Comparison of ENCODE assay signal across 8 cellular contexts in the genomic region with DNA sequence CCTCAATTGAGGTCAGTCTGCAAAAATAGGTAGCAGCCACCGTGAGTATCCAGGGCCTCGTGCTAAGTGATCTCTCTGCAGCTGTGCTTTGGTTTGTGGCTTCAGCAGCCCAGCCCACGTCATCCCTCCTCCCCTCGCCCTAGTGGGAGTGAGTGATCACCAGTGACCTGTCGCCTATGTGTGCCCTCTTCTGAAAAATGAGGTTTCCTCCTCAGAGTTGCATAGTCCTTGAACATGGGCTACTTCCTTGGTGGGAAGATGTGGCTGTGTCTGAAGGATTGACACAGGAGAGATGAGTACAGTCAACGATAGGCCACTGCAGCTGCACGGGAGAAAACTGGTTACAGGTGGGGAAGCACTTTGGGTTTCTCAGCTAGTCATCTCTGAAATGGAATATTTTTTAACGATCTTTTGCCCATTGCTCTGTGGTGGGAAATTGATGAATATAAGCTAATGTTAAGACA.
DNase-seq lines count a peak whose midpoint lies in the region; ATAC-seq and TF ChIP-seq lines count a peak whose summit lies in the region.

No MANE protein-coding gene starts in this region.

- in situ Hi-C loops in transverse colon (cut with MboI; ENCODE audit: low pct_ligation_motif_present in 1 of 4, low pct_unique_long_range_greater_than_20kb in 1 of 4, low sequenced_read_pairs in 3 of 4), result loop anchor here in 1 of 4 donors (25.0 kb wide), 1 partner anchor 153 kb away; the partner anchor contains the start of gene BHLHE40

- TF ChIP-seq CTCF in transverse colon (IDR thresholded peaks at IDR 0.05) (no peak), tibial artery (IDR thresholded peaks at IDR 0.05) (no peak), prostate gland (IDR thresholded peaks at IDR 0.05) (no peak)

- peak; percentile 11 for TF ChIP-seq POLR2A in transverse colon (IDR thresholded peaks at IDR 0.05)
- no peak for TF ChIP-seq POLR2A in prostate gland (IDR thresholded peaks at IDR 0.05)

- TF ChIP-seq EP300 in transverse colon (IDR thresholded peaks at IDR 0.05; ENCODE audit: low read depth), result no peak

- H3K36me3 ChIP-seq in effector memory CD4-positive, alpha-beta T cell (ENCODE audit: control insufficient read depth, insufficient read depth, low read length), result no peaks in the 10 kb centered on the region
- H3K36me3 ChIP-seq in transverse colon (peaks cover 0 to 6% (median 0%) of the 10 kb centered on the region in 4 donors), tibial artery (peaks cover 19 to 47% (median 24%) of the 10 kb centered on the region in 3 donors), prostate gland (no peaks in the 10 kb centered on the region)

- WGBS in transverse colon (ENCODE audit: low coverage in 1 of 2), 2 donors, result 72 to 83% methylated on average over 3 to 8 of the region's 8 CpGs
- WGBS in prostate gland, result 92% methylated on average over 8 of the region's 8 CpGs

- CTCF ChIA-PET in HEK293T (lab: Yijun Ruan, JAX), result interaction anchor here (0.6 to 1.3 kb wide), 2 partner anchors 123 to 124 kb away, joined by 3 to 9 read pairs; no protein-coding TSS in a partner anchor

- H3K27ac ChIP-seq in effector memory CD4-positive, alpha-beta T cell (ENCODE audit: insufficient read depth, low read length, poor library complexity, severe bottlenecking), result peak overlapping the region; percentile 59
- H3K27ac ChIP-seq in transverse colon (peak overlapping the region in 2 of 4 donors; percentile 16 to 34), tibial artery (no peak overlapping the region), prostate gland (no peak overlapping the region)

- H3K4me1 ChIP-seq in effector memory CD4-positive, alpha-beta T cell (ENCODE audit: control insufficient read depth, insufficient read depth, low read length, poor library complexity, severe bottlenecking), result peaks cover 74% of the 10 kb centered on the region
- H3K4me1 ChIP-seq in transverse colon (peaks cover 0 to 21% (median 2%) of the 10 kb centered on the region in 4 donors), tibial artery (peaks cover 0 to 19% (median 16%) of the 10 kb centered on the region in 4 donors), prostate gland (replicated peaks) (no peaks in the 10 kb centered on the region)

- intact Hi-C loops in transverse colon (cut with DNase I; ENCODE audit: low total_unique reads) (no loop called here), tibial artery (cut with DNase I; ENCODE audit: low total_unique reads) (no loop called here), prostate gland (cut with DNase I) (no loop called here)

- DNase-seq in UCSD-AML1 (lab: John Stamatoyannopoulos, UW; ENCODE audit: unreplicated experiment) (peak; percentile 59), transverse colon (peak; percentile 72), tibial artery (no peak), HEK293T (ENCODE audit: extremely low spot score) (no peak), prostate gland (ENCODE audit: low spot score) (no peak)
- DNase-seq in effector memory CD4-positive, alpha-beta T cell, result peak; percentile 61 to 70 (median 69)

- no peak overlapping the region for H3K4me3 ChIP-seq in effector memory CD4-positive, alpha-beta T cell (ENCODE audit: insufficient read depth, low read depth, low read length, poor library complexity, severe bottlenecking)
- H3K4me3 ChIP-seq in transverse colon (no peak overlapping the region), tibial artery (no peak overlapping the region), prostate gland (no peak overlapping the region)

- no peaks in the 10 kb centered on the region for H3K9me3 ChIP-seq in effector memory CD4-positive, alpha-beta T cell (ENCODE audit: control insufficient read depth, low read length)
- H3K9me3 ChIP-seq in transverse colon (no peaks in the 10 kb centered on the region), tibial artery (no peaks in the 10 kb centered on the region), prostate gland (no peaks in the 10 kb centered on the region)

- POLR2A ChIA-PET in HEK293T (lab: Yijun Ruan, JAX), result no interaction called here

- no peaks in the 10 kb centered on the region for H3K27me3 ChIP-seq in effector memory CD4-positive, alpha-beta T cell (replicated peaks; ENCODE audit: control insufficient read depth, insufficient read depth, low read length, poor library complexity, severe bottlenecking)
- no peaks in the 10 kb centered on the region for H3K27me3 ChIP-seq in transverse colon
- no peaks in the 10 kb centered on the region for H3K27me3 ChIP-seq in tibial artery
- H3K27me3 ChIP-seq in prostate gland (replicated peaks; ENCODE audit: insufficient read depth), result no peaks in the 10 kb centered on the region

- ATAC-seq in GM18858 (IDR thresholded peaks at IDR 0.05; ENCODE audit: unreplicated experiment), result peak; percentile 33
- ATAC-seq in HG03045 (IDR thresholded peaks at IDR 0.05; ENCODE audit: unreplicated experiment), result peak; percentile 72

TF ChIP-seq in HEK293T, 16 proteins besides CTCF, POLR2A, EP300 and RAD21:
- TF ChIP-seq ELF4 (IDR thresholded peaks at IDR 0.05), result no peak
- no peak for TF ChIP-seq BHLHE40 (IDR thresholded peaks at IDR 0.05; ENCODE audit: borderline replicate concordance)
- TF ChIP-seq ARNT (IDR thresholded peaks at IDR 0.05), result no peak
- TF ChIP-seq SP1 (IDR thresholded peaks at IDR 0.05), result no peak
- no peak for TF ChIP-seq FOXA1 (IDR thresholded peaks at IDR 0.05)
- TF ChIP-seq LEF1 (IDR thresholded peaks at IDR 0.05; ENCODE audit: borderline replicate concordance), result no peak
- TF ChIP-seq TARDBP (IDR thresholded peaks at IDR 0.05), result no peak
- TF ChIP-seq FOXM1 (IDR thresholded peaks at IDR 0.05; ENCODE audit: borderline replicate concordance), result no peak
- TF ChIP-seq ZNF384 (IDR thresholded peaks at IDR 0.05), result no peak
- no peak for TF ChIP-seq FOXK2 (IDR thresholded peaks at IDR 0.05)
- TF ChIP-seq SUZ12 (IDR thresholded peaks at IDR 0.05), result no peak
- no peak for TF ChIP-seq NFRKB (IDR thresholded peaks at IDR 0.05)
- TF ChIP-seq PKNOX1 (IDR thresholded peaks at IDR 0.05), result no peak
- no peak for TF ChIP-seq CTBP1 (IDR thresholded peaks at IDR 0.05; ENCODE audit: borderline replicate concordance)
- no peak for TF ChIP-seq L3MBTL2 (conservative IDR thresholded peaks at IDR 0.05)
- no peak for TF ChIP-seq HDGF (IDR thresholded peaks at IDR 0.05; ENCODE audit: borderline replicate concordance)

Comparison
In these comparisons a context has a peak if more than half of its experiments do, and no peak if none do; other contexts are left out.
1. DNase-seq: peak in UCSD-AML1 (single experiment), effector memory CD4-positive, alpha-beta T cell (3 of 3) and transverse colon (single experiment); none in tibial artery (0 of 2), HEK293T (single experiment) and prostate gland (single experiment).